ENCODE assay signal across 21 cellular contexts in the genomic region with DNA sequence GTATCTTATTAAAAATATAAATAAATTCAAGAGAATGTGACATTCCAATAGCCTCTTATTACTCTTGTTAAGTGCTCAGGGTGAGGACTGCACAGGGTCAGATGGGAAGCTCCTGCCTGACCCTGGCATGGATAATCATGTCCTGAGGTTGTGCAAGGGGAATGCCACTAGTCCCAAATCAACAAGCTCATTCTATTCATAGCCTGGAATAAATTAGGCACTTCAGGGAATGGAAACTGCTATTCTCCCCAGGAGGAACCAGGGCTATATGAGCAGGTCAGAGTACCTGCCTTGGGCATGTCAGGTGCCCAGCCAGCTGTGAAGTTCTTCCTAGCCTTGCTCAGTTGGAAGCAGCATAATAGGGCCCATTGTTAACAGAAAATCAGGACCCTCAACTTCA.
"Had no signal": no experiment of that assay in that cellular context is flagged by ENCODE, and none has a peak within 500 bp of the region (broad histone marks: within the 10 kb centered on the region; RNA-seq: fewer than 3 reads in every experiment).

No MANE protein-coding gene starts in this region.

- H3K4me3 ChIP-seq: colonic mucosa, esophagus muscularis mucosa, gastroesophageal sphincter, lung, ovary, psoas muscle, right lobe of liver, stomach, tibial artery had no signal

- H3K27me3 ChIP-seq: colonic mucosa, esophagus muscularis mucosa, foreskin keratinocyte, gastroesophageal sphincter, ovary, right lobe of liver, stomach, tibial artery had no signal

- DNase-seq: colonic mucosa; effector CD8-positive, alpha-beta T cell; endodermal cell; foreskin keratinocyte; hypothalamus; natural killer cell; occipital lobe; ovary; posterior cingulate gyrus; psoas muscle; retina; right lobe of liver; stimulated activated CD4-positive, alpha-beta T cell treated with anti-CD3 and anti-CD28 coated beads, Interleukin-2, amount 100 ng/mL, for 24 hours; stimulated activated CD4-positive, alpha-beta T cell treated with anti-CD3 and anti-CD28 coated beads, Interleukin-4, amount 100 ng/mL, for 24 hours; stimulated activated naive CD4-positive, alpha-beta T cell treated with Interleukin-2 at 50 U/mL for 16 hours; stomach; tibial artery had no signal

- H3K27ac ChIP-seq: colonic mucosa, esophagus muscularis mucosa, foreskin keratinocyte, gastroesophageal sphincter, ovary, psoas muscle, right lobe of liver, stomach, tibial artery had no signal

- H3K9me3 ChIP-seq: colonic mucosa, esophagus muscularis mucosa, gastroesophageal sphincter, ovary, psoas muscle, right lobe of liver, stomach, tibial artery had no signal

- H3K4me1 ChIP-seq: colonic mucosa, esophagus muscularis mucosa, foreskin keratinocyte, gastroesophageal sphincter, psoas muscle, right lobe of liver, stomach had no signal

- ATAC-seq: foreskin keratinocyte; gastroesophageal sphincter; right lobe of liver; stimulated activated effector memory CD8-positive, alpha-beta T cell treated with anti-CD3 and anti-CD28 coated beads, Interleukin-12 subunit alpha, Interleukin-12 subunit beta, amount 100 ng/mL, for 72 hours had no signal

- H3K36me3 ChIP-seq: colonic mucosa, esophagus muscularis mucosa, ovary, right lobe of liver had no signal
